8 cellular contexts compared by ENCODE assay signal in the genomic region with DNA sequence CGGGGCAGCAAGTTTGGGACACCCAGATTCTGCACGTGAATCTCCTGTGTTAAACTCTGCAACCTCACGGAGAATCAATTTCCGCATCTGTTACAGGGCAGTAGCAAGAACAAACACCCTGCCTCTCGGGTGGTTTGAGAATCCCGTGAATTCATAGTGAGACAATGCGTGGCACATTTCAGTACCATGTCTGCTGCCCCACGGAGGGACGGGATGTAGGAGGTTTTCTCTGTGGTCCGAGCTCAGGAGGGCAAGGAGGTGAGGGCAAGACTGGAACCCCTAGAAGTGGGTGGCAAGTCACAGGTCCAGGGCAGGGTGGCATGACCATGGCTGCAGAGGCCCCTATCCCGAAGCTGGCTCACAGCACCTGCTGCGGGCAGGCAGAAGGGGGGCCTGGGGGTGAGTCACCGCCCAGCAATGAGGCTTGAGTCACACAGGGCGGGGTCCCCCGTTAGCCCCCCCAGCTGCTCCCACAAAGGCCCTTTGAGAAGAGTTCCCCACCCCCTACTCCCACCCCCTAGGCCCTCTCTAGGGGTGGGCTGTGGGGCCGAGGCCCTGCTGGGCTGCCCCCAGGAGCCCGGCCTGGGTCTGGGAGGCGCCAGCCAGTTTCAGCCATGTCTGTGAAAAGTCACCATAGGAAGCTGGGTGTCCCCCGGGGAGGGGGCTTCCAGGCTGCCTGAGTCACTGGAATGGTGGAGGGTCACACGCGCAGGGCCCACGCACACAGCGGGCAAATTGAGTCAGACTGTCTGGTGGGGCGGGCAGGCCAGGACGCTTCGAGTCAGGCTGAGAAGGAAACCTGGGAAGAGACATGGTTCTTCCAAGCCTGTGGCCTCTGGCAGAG. TPM values are rescaled to one million over a fixed set of nuclear protein-coding genes. Genes with fewer than 3 reads are reported as not detected.
DNase-seq lines count a peak whose midpoint lies in the region; ATAC-seq and TF ChIP-seq lines count a peak whose summit lies in the region.

No MANE protein-coding gene starts in this region.

- peak overlapping the region; percentile 46 for H3K27ac ChIP-seq in CD4-positive, alpha-beta T cell (ENCODE audit: low read depth, low read length)

- H3K4me1 Mint-ChIP-seq in CD4-positive, alpha-beta T cell (ENCODE audit: low read depth): peaks cover 34% of the 10 kb centered on the region
- peaks cover 31% of the 10 kb centered on the region for H3K4me1 Mint-ChIP-seq in nephron

- DNase-seq in CD4-positive, alpha-beta T cell: peak in 7 of 10 experiments; percentile 57 to 74 (median 67)
- DNase-seq in NOMO-1 (lab: John Stamatoyannopoulos, UW; ENCODE audit: unreplicated experiment in 2 of 2) (peak; percentile 39 to 46), fibroblast of pulmonary artery (ENCODE audit: low read depth) (peak; percentile 91), ureter (ENCODE audit: low spot score) (peak; percentile 89), NCI-H1048 (lab: John Stamatoyannopoulos, UW) (no peak), NCI-H82 (lab: John Stamatoyannopoulos, UW) (no peak)
- peak in 3 of 4 experiments; percentile 27 to 57 (median 28) for DNase-seq in activated naive CD4-positive, alpha-beta T cell (lab: John Stamatoyannopoulos, UW)

- H3K9me3 ChIP-seq in CD4-positive, alpha-beta T cell (ENCODE audit: control insufficient read depth, low read length): no peaks in the 10 kb centered on the region

- no peak for ATAC-seq in CD4-positive, alpha-beta T cell (ENCODE audit: poor library complexity)

- peak overlapping the region; percentile 34 for H3K4me3 ChIP-seq in fibroblast of pulmonary artery (replicated peaks; ENCODE audit: low read depth, low read length)

- peak overlapping the region; percentile 84 for H3K4me3 Mint-ChIP-seq in CD4-positive, alpha-beta T cell
- peak overlapping the region; percentile 31 to 73 (median 59) for H3K4me3 Mint-ChIP-seq in nephron

- peaks cover 5% of the 10 kb centered on the region for H3K36me3 Mint-ChIP-seq in CD4-positive, alpha-beta T cell (ENCODE audit: low read depth)
- H3K36me3 Mint-ChIP-seq in nephron (ENCODE audit: low read depth): no peaks in the 10 kb centered on the region

- intact Hi-C loops in CD4-positive, alpha-beta T cell (cut with DNase I, micrococcal nuclease): loop anchor here in 1 of 2 experiments (1.0 kb wide), 1 partner anchor 10 kb away; no protein-coding TSS in a partner anchor

- no peak for TF ChIP-seq CTCF in CD4-positive, alpha-beta T cell (IDR thresholded peaks at IDR 0.05)
- TF ChIP-seq CTCF in fibroblast of pulmonary artery (IDR thresholded peaks at IDR 0.05; ENCODE audit: low read length, missing control alignments): no peak
- TF ChIP-seq CTCF in nephron (IDR thresholded peaks at IDR 0.05; ENCODE audit: unreplicated experiment in 3 of 3): no peak

- CTCF ChIA-PET in CD4-positive, alpha-beta T cell (lab: Charles Lee): interaction anchor here (5.4 kb wide), 1 partner anchor 11 kb away, joined by 46 read pairs; no protein-coding TSS in a partner anchor

- H3K27ac Mint-ChIP-seq in CD4-positive, alpha-beta T cell: peak overlapping the region; percentile 99
- peak overlapping the region; percentile 81 to 97 (median 96) for H3K27ac Mint-ChIP-seq in nephron

- H3K27me3 ChIP-seq in CD4-positive, alpha-beta T cell (ENCODE audit: control insufficient read depth, insufficient read depth, low read length): no peaks in the 10 kb centered on the region

- no peaks in the 10 kb centered on the region for H3K27me3 Mint-ChIP-seq in CD4-positive, alpha-beta T cell
- H3K27me3 Mint-ChIP-seq in nephron (ENCODE audit: low read depth): peaks cover 4% of the 10 kb centered on the region

- POLR2A ChIA-PET in CD4-positive, alpha-beta T cell (lab: Charles Lee): interaction anchor here (1.0 kb wide), 1 partner anchor 76 kb away, joined by 3 read pairs; a partner anchor contains a TSS

- no peaks in the 10 kb centered on the region for H3K9me3 Mint-ChIP-seq in CD4-positive, alpha-beta T cell
- H3K9me3 Mint-ChIP-seq in nephron: no peaks in the 10 kb centered on the region

RNA-seq across cellular contexts. Expression of a gene that starts 25.8 kb away (rescaled TPM):
- under 1 TPM in 1 of 2 experiments, not detected in 1; 0.87 TPM for total RNA-seq in CD4-positive, alpha-beta T cell
- not detected for total RNA-seq in ureter

RNA-seq across cellular contexts. Expression of a gene that starts 54.8 kb away (rescaled TPM):
- 1 to 10 TPM; 1.1 to 1.3 TPM for total RNA-seq in CD4-positive, alpha-beta T cell
- total RNA-seq in ureter: 3.3 TPM

RNA-seq across cellular contexts. Expression of a gene that starts 54.9 kb away (rescaled TPM):
- 10 to 100 TPM; 16.4 to 16.9 TPM for total RNA-seq in CD4-positive, alpha-beta T cell
- 57.2 TPM for total RNA-seq in ureter

RNA-seq across cellular contexts. Expression of a gene that starts 55.9 kb away (rescaled TPM):
- 1 to 10 TPM; 3.5 to 3.8 TPM for total RNA-seq in CD4-positive, alpha-beta T cell
- 8.1 TPM for total RNA-seq in ureter

Comparison
In these comparisons a context has a peak if more than half of its experiments do, and no peak if none do; other contexts are left out.
1. DNase-seq: peak in CD4-positive, alpha-beta T cell (7 of 10), NOMO-1 (2 of 2), activated naive CD4-positive, alpha-beta T cell (3 of 4), fibroblast of pulmonary artery (single experiment) and ureter (single experiment); none in NCI-H1048 (single experiment) and NCI-H82 (single experiment).